ENCODE assay signal across 16 cellular contexts in the genomic region with DNA sequence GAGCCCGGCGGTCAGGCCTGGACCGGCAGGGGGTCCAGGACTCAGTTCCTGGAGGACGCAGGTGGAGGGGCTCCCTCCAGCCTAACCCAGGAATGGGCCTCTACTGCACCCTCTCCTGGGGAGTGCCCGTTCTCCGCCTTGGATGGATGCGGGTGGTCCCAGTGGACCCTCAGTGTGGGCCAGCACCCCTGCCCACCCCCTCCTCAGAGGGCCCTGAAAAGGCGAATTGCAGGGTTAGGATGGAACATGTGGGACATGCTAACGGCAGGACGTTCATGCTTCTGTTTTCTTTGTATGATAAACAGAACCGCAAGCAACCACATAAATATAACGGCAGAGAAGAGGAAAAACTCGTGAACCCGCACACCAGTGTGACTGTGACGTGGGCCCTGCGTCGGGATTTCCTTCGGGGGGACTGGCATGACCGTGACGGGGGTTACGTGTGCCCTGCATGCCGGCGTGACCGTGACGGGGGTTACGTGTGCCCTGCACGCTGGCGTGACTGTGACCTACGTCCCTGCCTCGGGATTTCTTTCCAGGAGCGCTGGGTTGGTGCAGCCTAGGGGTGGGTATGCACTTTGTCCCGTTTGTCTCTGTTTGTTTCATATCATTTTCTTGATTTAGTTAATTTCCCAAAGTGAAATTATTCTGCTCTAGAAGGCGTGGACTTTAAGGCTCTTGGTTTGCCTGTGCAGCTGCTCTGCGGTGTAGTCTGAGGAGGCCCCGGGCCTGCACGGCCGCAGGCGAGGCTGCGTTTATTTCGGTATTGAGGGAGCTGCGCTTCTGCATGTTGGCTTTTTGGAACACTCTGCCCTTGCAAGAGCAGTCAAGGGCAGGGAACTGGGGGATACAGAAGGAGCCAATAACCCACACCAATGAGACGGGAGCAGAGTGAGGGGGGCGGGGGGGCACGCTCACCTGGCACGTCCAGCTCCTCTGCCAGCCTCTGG. TPM values are rescaled to one million over a fixed set of nuclear protein-coding genes. Genes with fewer than 3 reads are reported as not detected.
DNase-seq lines count a peak whose midpoint lies in the region; ATAC-seq, FAIRE-seq and TF ChIP-seq lines count a peak whose summit lies in the region.
"Had no signal": no experiment of that assay in that cellular context is flagged by ENCODE, and none has a peak within 500 bp of the region (broad histone marks: within the 10 kb centered on the region; RNA-seq: fewer than 3 reads in every experiment).

No MANE protein-coding gene starts in this region.

- FAIRE-seq in kidney (lab: Jason Lieb, UNC): no peak
- no peak for FAIRE-seq in RCC 7860 (lab: Jason Lieb, UNC)
- FAIRE-seq: A549 had no signal

- H3K4me1 Mint-ChIP-seq in WTC11: peaks cover 9% of the 10 kb centered on the region

- H3K9me3 Mint-ChIP-seq in WTC11: no peaks in the 10 kb centered on the region

- H3K36me3 ChIP-seq in kidney (ENCODE audit: control insufficient read depth in 1 of 2, insufficient read depth in 2 of 2, low read length in 2 of 2) (peaks cover 0 to under 1% of the 10 kb centered on the region in 2 donors), sigmoid colon (no peaks in the 10 kb centered on the region), OCI-LY7 (ENCODE audit: insufficient read depth, low read length) (no peaks in the 10 kb centered on the region)
- H3K36me3 ChIP-seq: tibial artery had no signal

- CTCF ChIA-PET in WTC11 (lab: Charles Lee): interaction anchor here (0.6 to 2.6 kb wide), 25 partner anchors 9 to 257 kb away, joined by 3 to 57 read pairs (median 4); a partner anchor contains a TSS
- CTCF ChIA-PET in OCI-LY7 (lab: Charles Lee; ENCODE audit: unreplicated experiment): no interaction called here

- no peak for TF ChIP-seq POLR2A in sigmoid colon (IDR thresholded peaks at IDR 0.05)

- H3K9me2 ChIP-seq in OCI-LY7 (ENCODE audit: insufficient read depth, low read length): no peaks in the 10 kb centered on the region

- no peak overlapping the region for H2AFZ ChIP-seq in OCI-LY7 (ENCODE audit: low read length)

- H3K9ac ChIP-seq in kidney (ENCODE audit: low read length in 2 of 2): no peak overlapping the region

- no peak for ATAC-seq in WTC11

- no peaks in the 10 kb centered on the region for H3K79me2 ChIP-seq in OCI-LY7 (ENCODE audit: insufficient read depth, low read depth, low read length)

- no peak overlapping the region for H3K4me3 Mint-ChIP-seq in WTC11

- intact Hi-C loops in kidney (cut with DNase I) (no loop called here), sigmoid colon (cut with DNase I) (no loop called here), OCI-LY7 (cut with micrococcal nuclease; ENCODE audit: unreplicated experiment) (no loop called here)

- no peak for TF ChIP-seq EP300 in sigmoid colon (IDR thresholded peaks at IDR 0.05)

- POLR2A ChIA-PET in WTC11 (lab: Charles Lee): interaction anchor here (0.7 to 1.0 kb wide), 2 partner anchors 10 to 182 kb away, joined by 3 to 11 read pairs; no protein-coding TSS in a partner anchor
- POLR2A ChIA-PET in OCI-LY7 (lab: Charles Lee): no interaction called here

- H3K4me3 ChIP-seq in kidney (ENCODE audit: low read length in 2 of 2) (peak overlapping the region in 1 of 2 donors; percentile 70), sigmoid colon (no peak overlapping the region), OCI-LY7 (ENCODE audit: low read depth, low read length, poor library complexity, severe bottlenecking) (no peak overlapping the region)
- H3K4me3 ChIP-seq: A549, skin epidermis, tibial artery had no signal

- DNase-seq in activated CD4-positive, CD25-positive, alpha-beta regulatory T cell treated with anti-CD3 and anti-CD28 coated beads, Interleukin-2, amount 50 U/mL, for 72 hours: peak; percentile 21
- DNase-seq in activated CD4-positive, CD25-positive, alpha-beta regulatory T cell (lab: John Stamatoyannopoulos, UW): no peak
- DNase-seq in WTC11 (ENCODE audit: low spot score) (no peak), kidney (peak; percentile 70), sigmoid colon (peak; percentile 43), RCC 7860 (ENCODE audit: low spot score) (no peak), middle frontal gyrus (ENCODE audit: extremely low spot score, low spot score) (no peak), OCI-LY7 (ENCODE audit: low spot score) (no peak)
- DNase-seq: activated gamma-delta T cell, COR-L47, NCI-H1417 treated with DMSO at 0.1 percent for 48 hours, NCI-H774 had no signal

- WGBS in sigmoid colon, 2 donors: 77 to 88% methylated on average over 45 of the region's 45 CpGs

- H3K9me3 ChIP-seq in kidney (ENCODE audit: control insufficient read depth in 1 of 2, low read length in 2 of 2): no peaks in the 10 kb centered on the region
- no peaks in the 10 kb centered on the region for H3K9me3 ChIP-seq in sigmoid colon
- no peaks in the 10 kb centered on the region for H3K9me3 ChIP-seq in OCI-LY7 (ENCODE audit: low read length)
- H3K9me3 ChIP-seq: A549, tibial artery had no signal

- peaks cover 0 to 2% of the 10 kb centered on the region in 2 donors for H3K4me1 ChIP-seq in kidney (ENCODE audit: control insufficient read depth in 1 of 2, insufficient read depth in 1 of 2, low read depth in 1 of 2, low read length in 2 of 2)
- peaks cover 0 to 15% (median 11%) of the 10 kb centered on the region in 4 donors for H3K4me1 ChIP-seq in sigmoid colon
- no peaks in the 10 kb centered on the region for H3K4me1 ChIP-seq in OCI-LY7 (ENCODE audit: insufficient read depth, low read length, poor library complexity, severe bottlenecking)
- H3K4me1 ChIP-seq: A549 had no signal

- BruUV-seq in OCI-LY7 (replicated peaks; lab: Mats Ljungman, UMichigan): no TSS peak

- no peaks in the 10 kb centered on the region for H4K20me1 ChIP-seq in OCI-LY7 (ENCODE audit: insufficient read depth, low read length)

- peak overlapping the region; percentile 95 for H3K27ac Mint-ChIP-seq in WTC11

- H3K27me3 ChIP-seq in sigmoid colon: no peaks in the 10 kb centered on the region

- no peaks in the 10 kb centered on the region for H3K36me3 Mint-ChIP-seq in WTC11

- no peak overlapping the region for H3K4me2 ChIP-seq in OCI-LY7 (ENCODE audit: low read length)

- TF ChIP-seq CTCF in WTC11 (IDR thresholded peaks at IDR 0.05) (no peak), kidney (IDR thresholded peaks at IDR 0.05; ENCODE audit: borderline replicate concordance, extremely low read depth, insufficient read depth) (no peak), sigmoid colon (IDR thresholded peaks at IDR 0.05) (no peak), OCI-LY7 (conservative IDR thresholded peaks at IDR 0.05; ENCODE audit: low read length) (no peak)

- no peaks in the 10 kb centered on the region for H3K27me3 Mint-ChIP-seq in WTC11 (ENCODE audit: low read depth)

- H3K27ac ChIP-seq in kidney (ENCODE audit: low read depth in 2 of 2, low read length in 2 of 2) (peak overlapping the region; percentile 14 to 23), sigmoid colon (no peak overlapping the region), OCI-LY7 (ENCODE audit: low read depth, low read length, poor library complexity, severe bottlenecking) (no peak overlapping the region)
- H3K27ac ChIP-seq: skin epidermis, tibial artery had no signal

TF ChIP-seq in WTC11, 78 proteins besides CTCF, POLR2A, EP300 and RAD21 (continues in another document):
- no peak for TF ChIP-seq ARID4B (CRISPR knock-in tag; IDR thresholded peaks at IDR 0.05; ENCODE audit: borderline replicate concordance)

RNA-seq across cellular contexts. Expression of gene FTCD, which starts 3.1 kb away (rescaled TPM):
- 6.1 to 9.6 TPM (median 9.5 TPM) in 3 replicates for total RNA-seq in WTC11 (2021)
- total RNA-seq in kidney: 51.6 TPM
- polyA plus RNA-seq in kidney (ENCODE audit: insufficient read depth, low read depth, low replicate concordance): 273 TPM
- total RNA-seq in sigmoid colon: 1 to 10 TPM in 1 of 4 donors, not detected in 3; 1.4 TPM
- under 1 TPM in 1 of 3 donors, not detected in 2; 0.20 TPM for polyA plus RNA-seq in sigmoid colon
- total RNA-seq in OCI-LY7 (2014; rRNA removed; shearing (Covaris generic)): 0.06 and 0.21 TPM in 2 replicates
- 0.41 and 1.1 TPM in 2 replicates for total RNA-seq in OCI-LY7 (2022)
- total RNA-seq: SK-MEL-5 had no signal
- polyA plus RNA-seq: A549 had no signal

RNA-seq across cellular contexts. Expression of gene SPATC1L, which starts 32.0 kb away (rescaled TPM):
- total RNA-seq in WTC11 (2021) (56.5 to 61.7 TPM (median 57.6 TPM) in 3 replicates), kidney (8.7 TPM), sigmoid colon (10 to 100 TPM in 1 of 4 donors, 1 to 10 TPM in 2, under 1 TPM in 1; 0.95 to 18.3 (median 7.1) TPM), OCI-LY7 (2022) (8.3 and 10.4 TPM in 2 replicates)
- polyA plus RNA-seq in kidney (ENCODE audit: insufficient read depth, low read depth, low replicate concordance) (3.7 TPM), sigmoid colon (10 to 100 TPM in 1 of 3 donors, 1 to 10 TPM in 2; 3.2 to 11.0 (median 7.8) TPM)
- total RNA-seq in OCI-LY7 (2014; rRNA removed; shearing (Covaris generic)): 2.0 and 4.7 TPM in 2 replicates

RNA-seq across cellular contexts. Expression of gene COL6A2, which starts 54.4 kb away (rescaled TPM):
- 111 to 138 TPM (median 138 TPM) in 3 replicates for total RNA-seq in WTC11 (2021)
- total RNA-seq in kidney: 174 TPM
- polyA plus RNA-seq in kidney (ENCODE audit: insufficient read depth, low read depth, low replicate concordance): 52.4 TPM
- total RNA-seq in sigmoid colon: 1,000 to 10,000 TPM in 2 of 4 donors, 100 to 1,000 TPM in 2; 570 to 1,745 (median 1,082) TPM
- 100 to 1,000 TPM in 1 of 3 donors, 10 to 100 TPM in 2; 14.3 to 233 (median 37.8) TPM for polyA plus RNA-seq in sigmoid colon
- total RNA-seq in OCI-LY7 (2014; rRNA removed; shearing (Covaris generic)): 0.13 TPM in 1 of 2 replicates, not detected in the other
- total RNA-seq in OCI-LY7 (2022): not detected in 2 replicates

Comparison
In these comparisons a context has a peak if more than half of its experiments do, and no peak if none do; other contexts are left out.
1. DNase-seq: peak in activated CD4-positive, CD25-positive, alpha-beta regulatory T cell treated with anti-CD3 and anti-CD28 coated beads, Interleukin-2, amount 50 U/mL, for 72 hours (single experiment), kidney (single experiment) and sigmoid colon (single experiment); none in activated CD4-positive, CD25-positive, alpha-beta regulatory T cell (0 of 4), WTC11 (single experiment), RCC 7860 (single experiment), middle frontal gyrus (single experiment) and OCI-LY7 (single experiment).
2. H3K27ac ChIP-seq: peak in kidney (2 of 2); none in sigmoid colon (0 of 4) and OCI-LY7 (single experiment).
3. RNA of gene COL6A2, which starts 54.4 kb away (total RNA-seq): 570 to 1,745 TPM in sigmoid colon, 174 TPM in kidney (single experiment) and 111 to 138 TPM in WTC11; 0.13 TPM in OCI-LY7; every median in the first group is over 10 times any median in the second.